Comparison of ENCODE assay signal across 1 cellular context in genomic region chr9:129253820-129254381, GRCh38.
TF ChIP-seq lines count a peak whose summit lies in the region.

No MANE protein-coding gene starts in this region.

TF ChIP-seq in K562, 482 proteins besides CTCF, POLR2A, EP300 and RAD21 (continued from another document):
- TF ChIP-seq PKNOX1 (IDR thresholded peaks at IDR 0.05) (peak; percentile 5; the same call in 1 of the 2 replicates), L3MBTL2 (IDR thresholded peaks at IDR 0.05) (peak; percentile 33; the same call in 1 of the 2 replicates), SNAPC5 (CRISPR knock-in tag; IDR thresholded peaks at IDR 0.05) (no peak), MAX (CRISPR knock-in tag; IDR thresholded peaks at IDR 0.05) (peak; percentile 50; the same call in 1 of the 2 replicates), SETDB1 (IDR thresholded peaks at IDR 0.05; ENCODE audit: low read length) (no peak), ZNF3 (CRISPR knock-in tag; IDR thresholded peaks at IDR 0.05) (no peak), RUNX1 (IDR thresholded peaks at IDR 0.05; ENCODE audit: low read depth) (no peak), MED1 (CRISPR knock-in tag; IDR thresholded peaks at IDR 0.05; ENCODE audit: borderline replicate concordance) (no peak), ZNF589 (CRISPR knock-in tag; IDR thresholded peaks at IDR 0.05; ENCODE audit: low read depth) (no peak), EWSR1 (IDR thresholded peaks at IDR 0.05; ENCODE audit: borderline replicate concordance, low read depth, partially characterized antibody) (no peak), ESRRA (IDR thresholded peaks at IDR 0.05; ENCODE audit: borderline replicate concordance, low read depth) (peak; percentile 23; the same call in 1 of the 2 replicates), EGR1 (conservative IDR thresholded peaks at IDR 0.05) (peak; percentile 49)
